In the genomic region with DNA sequence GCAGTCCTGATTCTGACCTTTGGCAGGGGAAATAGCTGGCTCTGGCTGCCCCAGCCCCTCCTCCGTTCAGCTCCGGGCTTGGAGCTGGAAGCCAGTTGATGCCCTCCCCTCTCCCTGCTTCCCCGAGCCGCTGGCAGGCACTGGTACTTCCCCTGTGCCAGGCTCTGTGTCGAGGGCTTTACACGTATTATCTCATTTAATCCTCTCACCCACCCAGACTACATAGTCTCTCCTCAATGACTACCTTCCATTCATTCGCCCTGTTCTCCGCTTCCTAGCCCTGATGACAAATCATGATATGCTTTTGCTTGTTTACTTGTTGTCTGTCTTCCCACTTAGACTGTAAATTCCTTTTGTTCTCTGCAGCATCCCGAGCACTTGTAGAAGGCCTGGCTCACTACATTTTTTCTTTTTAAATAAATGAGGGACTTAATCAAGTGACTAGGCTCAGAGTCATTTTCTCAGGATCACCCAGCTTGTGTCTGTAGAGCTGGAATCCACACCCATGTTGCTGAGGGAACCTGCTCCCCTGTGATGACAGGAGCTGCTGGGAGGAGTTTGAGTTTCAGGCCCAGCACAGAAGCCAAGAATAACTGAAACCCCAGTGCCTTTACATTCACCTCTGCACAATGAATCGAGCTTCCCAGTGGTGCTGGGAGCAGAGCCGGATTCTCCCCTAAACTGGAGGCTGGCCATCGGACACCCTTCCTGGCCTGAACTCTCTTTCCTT, we compare ENCODE assay signal across 17 cellular contexts. TPM values are rescaled to one million over a fixed set of nuclear protein-coding genes. Genes with fewer than 3 reads are reported as not detected.
DNase-seq lines count a peak whose midpoint lies in the region; ATAC-seq and TF ChIP-seq lines count a peak whose summit lies in the region.
"Had no signal": no experiment of that assay in that cellular context is flagged by ENCODE, and none has a peak within 500 bp of the region (broad histone marks: within the 10 kb centered on the region; RNA-seq: fewer than 3 reads in every experiment).

No MANE protein-coding gene starts in this region.

- H4K5ac ChIP-seq in mesendoderm (ENCODE audit: low read length) = no peak overlapping the region

- no peak overlapping the region for H3K4me3 Mint-ChIP-seq in T-helper 17 cell
- H3K4me3 Mint-ChIP-seq in endodermal cell = no peak overlapping the region
- H3K4me3 Mint-ChIP-seq: CD14-positive monocyte had no signal

- DNase-seq in T-helper 17 cell (no peak), endodermal cell (peak; percentile 59), mesendoderm (peak; percentile 44), testis (no peak)
- DNase-seq in stimulated activated CD8-positive, alpha-beta memory T cell treated with anti-CD3 and anti-CD28 coated beads, Interleukin-4, amount 100 ng/mL, for 48 hours = no peak
- DNase-seq: AML-193, DMS 273 treated with DMSO at 0.1 percent for 48 hours, GM23248, NCI-H1417 treated with DMSO at 0.1 percent for 48 hours, NCI-H187 treated with DMSO at 0.1 percent for 48 hours, NCI-H226, NCI-H524 treated with DMSO at 0.1 percent for 48 hours had no signal

- no peak overlapping the region for H3K4ac ChIP-seq in mesendoderm (ENCODE audit: low read depth, low read length)

- H3K79me1 ChIP-seq in mesendoderm (ENCODE audit: low read length) = no peaks in the 10 kb centered on the region

- no peak overlapping the region for H2AK5ac ChIP-seq in mesendoderm (ENCODE audit: low read length)

- peaks cover 8% of the 10 kb centered on the region for H3K4me1 Mint-ChIP-seq in T-helper 17 cell
- peaks cover 12% of the 10 kb centered on the region for H3K4me1 Mint-ChIP-seq in endodermal cell
- H3K4me1 Mint-ChIP-seq: CD14-positive monocyte had no signal

- H3K27me3 ChIP-seq in endodermal cell (ENCODE audit: control insufficient read depth, insufficient read depth, low read length, poor library complexity, severe bottlenecking) (no peaks in the 10 kb centered on the region), mesendoderm (ENCODE audit: insufficient read depth, low read length, poor library complexity) (no peaks in the 10 kb centered on the region), testis (no peaks in the 10 kb centered on the region)

- H3K23ac ChIP-seq in mesendoderm (ENCODE audit: low read length) = no peak overlapping the region

- H3K27ac Mint-ChIP-seq in T-helper 17 cell = peak overlapping the region; percentile 53
- H3K27ac Mint-ChIP-seq in endodermal cell = peak overlapping the region; percentile 19
- H3K27ac Mint-ChIP-seq: CD14-positive monocyte had no signal

- TF ChIP-seq CTCF in endodermal cell (conservative IDR thresholded peaks at IDR 0.05) (no peak), testis (IDR thresholded peaks at IDR 0.05) (no peak)

- no peak overlapping the region for H3K4me2 ChIP-seq in mesendoderm (ENCODE audit: low read length)
- H3K4me2 ChIP-seq: KMS-11 had no signal

- H3K36me3 Mint-ChIP-seq in T-helper 17 cell (ENCODE audit: low read depth) (peaks cover 5% of the 10 kb centered on the region), endodermal cell (ENCODE audit: low read depth) (no peaks in the 10 kb centered on the region)
- H3K36me3 Mint-ChIP-seq: CD14-positive monocyte had no signal

- H3K9me3 ChIP-seq in T-helper 17 cell (ENCODE audit: control insufficient read depth, low read length, poor library complexity, severe bottlenecking) (no peaks in the 10 kb centered on the region), endodermal cell (ENCODE audit: control insufficient read depth, low read length) (no peaks in the 10 kb centered on the region), testis (no peaks in the 10 kb centered on the region)
- H3K9me3 ChIP-seq: SJSA1 had no signal

- H3K36me3 ChIP-seq in endodermal cell (ENCODE audit: control insufficient read depth, insufficient read depth, low read length) = no peaks in the 10 kb centered on the region
- H3K36me3 ChIP-seq in mesendoderm (ENCODE audit: control insufficient read depth, insufficient read depth, low read length) = no peaks in the 10 kb centered on the region
- H3K36me3 ChIP-seq in testis (ENCODE audit: low read depth, missing control alignments) = no peaks in the 10 kb centered on the region
- H3K36me3 ChIP-seq: SJSA1 had no signal

- H3K56ac ChIP-seq in mesendoderm (ENCODE audit: low read length) = peak overlapping the region; percentile 7

- H2BK15ac ChIP-seq in mesendoderm (replicated peaks; ENCODE audit: low read depth) = no peak overlapping the region

- TF ChIP-seq POLR2A in testis (IDR thresholded peaks at IDR 0.05) = no peak

- H3K27me3 Mint-ChIP-seq in T-helper 17 cell = peaks cover 11% of the 10 kb centered on the region
- H3K27me3 Mint-ChIP-seq in endodermal cell (ENCODE audit: insufficient read depth) = no peaks in the 10 kb centered on the region

- no peaks in the 10 kb centered on the region for H3K79me2 ChIP-seq in mesendoderm (ENCODE audit: control insufficient read depth, insufficient read depth, low read length)

- no peak overlapping the region for H4K8ac ChIP-seq in mesendoderm (ENCODE audit: low read depth, low read length)

- no peak overlapping the region for H3K4me3 ChIP-seq in endodermal cell (ENCODE audit: low read length)
- no peak overlapping the region for H3K4me3 ChIP-seq in mesendoderm (ENCODE audit: low read length)
- H3K4me3 ChIP-seq in testis = no peak overlapping the region
- H3K4me3 ChIP-seq: GM23248, SJSA1 had no signal

- WGBS in endodermal cell (ENCODE audit: insufficient coverage in 1 of 2, insufficient read length in 1 of 2), 2 experiments = 85 to 86% methylated on average over 10 to 12 of the region's 12 CpGs
- WGBS in mesendoderm (ENCODE audit: extremely low coverage, insufficient coverage, low lambda C conversion rate) = no CpG with 5 or more reads among the region's 12 CpGs
- 83 to 88% methylated on average over 12 of the region's 12 CpGs for WGBS in testis, 2 donors

- H3K4me1 ChIP-seq in endodermal cell (ENCODE audit: control insufficient read depth, insufficient read depth, low read length) = peaks cover 9% of the 10 kb centered on the region
- H3K4me1 ChIP-seq in mesendoderm (ENCODE audit: control insufficient read depth, low read depth, low read length) = no peaks in the 10 kb centered on the region
- no peaks in the 10 kb centered on the region for H3K4me1 ChIP-seq in testis
- H3K4me1 ChIP-seq: SJSA1 had no signal

- no peaks in the 10 kb centered on the region for H3K9me3 Mint-ChIP-seq in endodermal cell
- H3K9me3 Mint-ChIP-seq: CD14-positive monocyte had no signal

- H3K18ac ChIP-seq in mesendoderm (ENCODE audit: low read length) = no peak overlapping the region

- H3K27ac ChIP-seq in endodermal cell (ENCODE audit: low read depth, low read length) (no peak overlapping the region), mesendoderm (ENCODE audit: low read depth, low read length) (no peak overlapping the region), testis (no peak overlapping the region)
- H3K27ac ChIP-seq: GM23248, KMS-11, SJSA1 had no signal

- ATAC-seq in T-helper 17 cell (no peak), HG02623 (IDR thresholded peaks at IDR 0.05; ENCODE audit: unreplicated experiment) (no peak), GM19328 (IDR thresholded peaks at IDR 0.05; ENCODE audit: unreplicated experiment) (no peak)

- intact Hi-C loops in testis (cut with DNase I; ENCODE audit: low total_unique reads) = no loop called here

- no peak overlapping the region for H2BK120ac ChIP-seq in mesendoderm (ENCODE audit: low read depth, low read length)

- H3K9ac ChIP-seq in endodermal cell (ENCODE audit: extremely low read depth, low read length, poor library complexity, severe bottlenecking) (no peak overlapping the region), mesendoderm (ENCODE audit: low read length) (no peak overlapping the region)
- H3K9ac ChIP-seq: GM23248, KMS-11 had no signal

- H2BK5ac ChIP-seq in mesendoderm (ENCODE audit: low read length) = no peak overlapping the region

RNA-seq across cellular contexts. Expression of a gene that starts 58.2 kb away (rescaled TPM):
- total RNA-seq in T-helper 17 cell (10 to 100 TPM; 19.1 to 25.3 TPM), endodermal cell (10 to 100 TPM; 12.9 to 15.9 TPM), testis (10 to 100 TPM; 29.3 to 32.0 TPM)
- 16.4 TPM for polyA plus RNA-seq in endodermal cell (2013, experiment 1 of 2)
- polyA plus RNA-seq in endodermal cell (2013, experiment 2 of 2) = 12.8 TPM
- 18.3 TPM for polyA plus RNA-seq in mesendoderm (2013, experiment 1 of 2)
- polyA plus RNA-seq in mesendoderm (2013, experiment 2 of 2) = 18.0 TPM
- polyA plus RNA-seq in testis (ENCODE audit: insufficient read depth, low read depth, low replicate concordance) = 25.8 TPM

Comparison
In these comparisons a context has a peak if more than half of its experiments do, and no peak if none do; other contexts are left out.
1. DNase-seq: peak in endodermal cell (single experiment) and mesendoderm (single experiment); none in T-helper 17 cell (0 of 3), stimulated activated CD8-positive, alpha-beta memory T cell treated with anti-CD3 and anti-CD28 coated beads, Interleukin-4, amount 100 ng/mL, for 48 hours (single experiment) and testis (single experiment).